In genomic region chr12:93244514-93245077, GRCh38 we compare ENCODE assay signal across 1 cellular context.
TF ChIP-seq lines count a peak whose summit lies in the region.

No MANE protein-coding gene starts in this region.

TF ChIP-seq in GM12878, 131 proteins besides CTCF, POLR2A, EP300 and RAD21 (continued from another document):
- TF ChIP-seq, protein P1, sequence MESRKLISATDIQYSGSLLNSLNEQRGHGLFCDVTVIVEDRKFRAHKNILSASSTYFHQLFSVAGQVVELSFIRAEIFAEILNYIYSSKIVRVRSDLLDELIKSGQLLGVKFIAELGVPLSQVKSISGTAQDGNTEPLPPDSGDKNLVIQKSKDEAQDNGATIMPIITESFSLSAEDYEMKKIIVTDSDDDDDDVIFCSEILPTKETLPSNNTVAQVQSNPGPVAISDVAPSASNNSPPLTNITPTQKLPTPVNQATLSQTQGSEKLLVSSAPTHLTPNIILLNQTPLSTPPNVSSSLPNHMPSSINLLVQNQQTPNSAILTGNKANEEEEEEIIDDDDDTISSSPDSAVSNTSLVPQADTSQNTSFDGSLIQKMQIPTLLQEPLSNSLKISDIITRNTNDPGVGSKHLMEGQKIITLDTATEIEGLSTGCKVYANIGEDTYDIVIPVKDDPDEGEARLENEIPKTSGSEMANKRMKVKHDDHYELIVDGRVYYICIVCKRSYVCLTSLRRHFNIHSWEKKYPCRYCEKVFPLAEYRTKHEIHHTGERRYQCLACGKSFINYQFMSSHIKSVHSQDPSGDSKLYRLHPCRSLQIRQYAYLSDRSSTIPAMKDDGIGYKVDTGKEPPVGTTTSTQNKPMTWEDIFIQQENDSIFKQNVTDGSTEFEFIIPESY (IDR thresholded peaks at IDR 0.05) = peak; percentile 62; the same call in 1 of the 2 replicates
- TF ChIP-seq ZNF24 (IDR thresholded peaks at IDR 0.05) (peak; percentile 64; the same call in 1 of the 2 replicates), ATF7 (IDR thresholded peaks at IDR 0.05; ENCODE audit: low read depth) (0 out of 2 replicates have a peak, but pooled peaks have one; percentile 7)
- TF ChIP-seq, protein P2, sequence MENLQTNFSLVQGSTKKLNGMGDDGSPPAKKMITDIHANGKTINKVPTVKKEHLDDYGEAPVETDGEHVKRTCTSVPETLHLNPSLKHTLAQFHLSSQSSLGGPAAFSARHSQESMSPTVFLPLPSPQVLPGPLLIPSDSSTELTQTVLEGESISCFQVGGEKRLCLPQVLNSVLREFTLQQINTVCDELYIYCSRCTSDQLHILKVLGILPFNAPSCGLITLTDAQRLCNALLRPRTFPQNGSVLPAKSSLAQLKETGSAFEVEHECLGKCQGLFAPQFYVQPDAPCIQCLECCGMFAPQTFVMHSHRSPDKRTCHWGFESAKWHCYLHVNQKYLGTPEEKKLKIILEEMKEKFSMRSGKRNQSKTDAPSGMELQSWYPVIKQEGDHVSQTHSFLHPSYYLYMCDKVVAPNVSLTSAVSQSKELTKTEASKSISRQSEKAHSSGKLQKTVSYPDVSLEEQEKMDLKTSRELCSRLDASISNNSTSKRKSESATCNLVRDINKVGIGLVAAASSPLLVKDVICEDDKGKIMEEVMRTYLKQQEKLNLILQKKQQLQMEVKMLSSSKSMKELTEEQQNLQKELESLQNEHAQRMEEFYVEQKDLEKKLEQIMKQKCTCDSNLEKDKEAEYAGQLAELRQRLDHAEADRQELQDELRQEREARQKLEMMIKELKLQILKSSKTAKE (IDR thresholded peaks at IDR 0.05; ENCODE audit: low read depth, poor library complexity, severe bottlenecking) = peak; percentile 25
- TF ChIP-seq, protein P3, sequence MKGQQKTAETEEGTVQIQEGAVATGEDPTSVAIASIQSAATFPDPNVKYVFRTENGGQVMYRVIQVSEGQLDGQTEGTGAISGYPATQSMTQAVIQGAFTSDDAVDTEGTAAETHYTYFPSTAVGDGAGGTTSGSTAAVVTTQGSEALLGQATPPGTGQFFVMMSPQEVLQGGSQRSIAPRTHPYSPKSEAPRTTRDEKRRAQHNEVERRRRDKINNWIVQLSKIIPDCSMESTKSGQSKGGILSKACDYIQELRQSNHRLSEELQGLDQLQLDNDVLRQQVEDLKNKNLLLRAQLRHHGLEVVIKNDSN (IDR thresholded peaks at IDR 0.05; ENCODE audit: borderline replicate concordance, extremely low read length, insufficient read depth, low read depth, low read length) = no peak
